Comparison of ENCODE assay signal across 11 cellular contexts in the genomic region with DNA sequence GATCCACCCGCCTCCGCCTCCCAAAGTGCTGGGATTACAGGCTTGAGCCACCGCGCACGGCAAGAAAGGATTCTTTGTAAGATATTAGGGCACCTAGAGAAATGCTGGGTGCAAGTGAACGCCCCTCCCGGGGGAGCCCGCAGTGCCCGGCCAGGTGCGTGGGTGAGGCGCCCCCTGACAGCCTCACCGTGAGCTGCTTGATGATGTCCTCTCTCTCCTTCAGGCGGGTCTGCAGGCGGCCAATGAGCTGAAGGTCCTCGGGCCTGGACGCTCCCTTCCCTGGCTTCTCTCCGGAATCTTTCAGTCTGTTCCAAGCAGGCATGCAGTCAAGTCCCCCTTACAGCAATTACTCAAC. TPM values are rescaled to one million over a fixed set of nuclear protein-coding genes. Genes with fewer than 3 reads are reported as not detected.
DNase-seq lines count a peak whose midpoint lies in the region; ATAC-seq and TF ChIP-seq lines count a peak whose summit lies in the region.
"Had no signal": no experiment of that assay in that cellular context is flagged by ENCODE, and none has a peak within 500 bp of the region (broad histone marks: within the 10 kb centered on the region; RNA-seq: fewer than 3 reads in every experiment).

No MANE protein-coding gene starts in this region.

- peaks cover 41% of the 10 kb centered on the region for H3K36me3 ChIP-seq in left ventricle myocardium inferior
- H3K36me3 ChIP-seq: uterus had no signal

- DNase-seq in cardiac septum (ENCODE audit: low spot score) (peak; percentile 67), left ventricle myocardium inferior (no peak), left cardiac atrium (no peak), substantia nigra (lab: John Stamatoyannopoulos, UW) (peak in 5 of 49 donors; percentile 23 to 36 (median 32)), HCEC 1CT (no peak), dermis blood vessel endothelial cell (no peak)
- DNase-seq in stimulated activated CD4-positive, alpha-beta T cell treated with anti-CD3 and anti-CD28 coated beads, Interleukin-4, amount 100 ng/mL, for 1 hour: no peak
- DNase-seq: SIG-M5 had no signal

- peaks cover 4% of the 10 kb centered on the region for H3K4me1 ChIP-seq in left ventricle myocardium inferior
- H3K4me1 ChIP-seq: Caco-2, uterus had no signal

- TF ChIP-seq CTCF in left ventricle myocardium inferior (IDR thresholded peaks at IDR 0.05; ENCODE audit: borderline replicate concordance): no peak

- no peaks in the 10 kb centered on the region for H3K9me3 ChIP-seq in left ventricle myocardium inferior (replicated peaks)
- H3K9me3 ChIP-seq: Caco-2, uterus had no signal

- intact Hi-C loops in cardiac septum (cut with DNase I) (loop anchor here (1.0 kb wide), 1 partner anchor 87 kb away; no protein-coding TSS in a partner anchor), left ventricle myocardium inferior (cut with micrococcal nuclease) (loop anchor here (2.0 kb wide), 1 partner anchor 88 kb away; no protein-coding TSS in a partner anchor), left cardiac atrium (cut with DNase I) (loop anchor here (2.0 to 10.0 kb wide), 3 partner anchors 84 to 938 kb away; no protein-coding TSS in a partner anchor)

- ATAC-seq in HG03159 (IDR thresholded peaks at IDR 0.05; ENCODE audit: unreplicated experiment) (peak; percentile 5), left cardiac atrium (peak; percentile 8 to 18)

- H3K4me3 ChIP-seq in left ventricle myocardium inferior: no peak overlapping the region
- H3K4me3 ChIP-seq: uterus had no signal

- no peaks in the 10 kb centered on the region for H3K27me3 ChIP-seq in left ventricle myocardium inferior (ENCODE audit: low read depth)
- H3K27me3 ChIP-seq: uterus had no signal

- H3K27ac ChIP-seq in left ventricle myocardium inferior (replicated peaks) (no peak overlapping the region), substantia nigra (ENCODE audit: low read depth, low read length, poor library complexity, severe bottlenecking) (peak overlapping the region; percentile 90)
- H3K27ac ChIP-seq: uterus had no signal

RNA-seq across cellular contexts. Expression of gene MED28, which starts 21.9 kb away (rescaled TPM):
- total RNA-seq in cardiac septum (21.7 TPM), left ventricle myocardium inferior (18.1 TPM), left cardiac atrium (10 to 100 TPM; 25.8 to 28.9 TPM), dermis blood vessel endothelial cell (11.4 TPM in 2 replicates)

RNA-seq across cellular contexts. Expression of gene LAP3, which starts 59.3 kb away (rescaled TPM):
- total RNA-seq in cardiac septum (58.9 TPM), left ventricle myocardium inferior (52.7 TPM), left cardiac atrium (10 to 100 TPM; 60.6 to 76.8 TPM), dermis blood vessel endothelial cell (217 and 395 TPM in 2 replicates)
